Comparison of ENCODE assay signal across 1 cellular context in the genomic region with DNA sequence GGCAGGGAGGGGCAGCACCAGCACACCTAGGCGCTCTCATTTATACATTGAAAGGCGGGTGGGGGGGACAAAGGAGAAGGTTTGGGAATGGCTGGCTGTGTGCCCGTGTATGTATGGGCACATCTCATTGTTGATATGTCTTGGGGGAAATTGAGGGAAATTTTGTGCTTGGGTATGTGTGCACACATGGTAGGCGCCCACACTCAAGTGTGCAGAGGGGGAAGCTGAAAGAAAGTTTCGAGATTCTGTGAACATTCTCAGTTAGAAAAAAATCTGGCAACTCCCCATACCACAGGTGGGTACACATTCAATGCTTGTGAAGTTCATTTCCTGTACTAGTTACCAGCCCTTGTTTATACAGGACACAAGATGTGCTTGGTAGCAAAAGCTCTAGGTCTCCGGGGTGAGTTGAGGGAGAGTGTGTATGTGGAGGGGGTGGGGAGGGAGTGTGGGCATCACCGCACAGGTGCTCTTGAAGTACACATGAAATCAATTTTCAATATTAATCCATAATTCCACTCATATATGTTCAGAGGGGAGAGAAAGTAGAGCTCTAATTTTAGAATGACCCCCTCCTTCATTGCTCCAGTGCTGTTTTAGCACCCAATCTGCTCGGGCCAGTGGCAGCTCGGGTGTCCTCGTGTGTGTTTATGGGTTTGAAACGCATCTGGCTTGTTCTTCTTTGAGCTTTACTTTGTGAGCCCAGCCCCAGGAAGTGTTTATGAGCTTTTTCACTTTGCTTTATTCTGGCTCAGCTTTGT.
TF ChIP-seq lines count a peak whose summit lies in the region.

No MANE protein-coding gene starts in this region.

TF ChIP-seq in GM12878, 131 proteins besides CTCF, POLR2A, EP300 and RAD21 (continued from another document and continues in another):
- TF ChIP-seq, protein P1, sequence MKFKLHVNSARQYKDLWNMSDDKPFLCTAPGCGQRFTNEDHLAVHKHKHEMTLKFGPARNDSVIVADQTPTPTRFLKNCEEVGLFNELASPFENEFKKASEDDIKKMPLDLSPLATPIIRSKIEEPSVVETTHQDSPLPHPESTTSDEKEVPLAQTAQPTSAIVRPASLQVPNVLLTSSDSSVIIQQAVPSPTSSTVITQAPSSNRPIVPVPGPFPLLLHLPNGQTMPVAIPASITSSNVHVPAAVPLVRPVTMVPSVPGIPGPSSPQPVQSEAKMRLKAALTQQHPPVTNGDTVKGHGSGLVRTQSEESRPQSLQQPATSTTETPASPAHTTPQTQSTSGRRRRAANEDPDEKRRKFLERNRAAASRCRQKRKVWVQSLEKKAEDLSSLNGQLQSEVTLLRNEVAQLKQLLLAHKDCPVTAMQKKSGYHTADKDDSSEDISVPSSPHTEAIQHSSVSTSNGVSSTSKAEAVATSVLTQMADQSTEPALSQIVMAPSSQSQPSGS (IDR thresholded peaks at IDR 0.05; ENCODE audit: low read length): peak; percentile 62; the same call in 1 of the 2 replicates
- no peak for TF ChIP-seq RAD51 (IDR thresholded peaks at IDR 0.05)
- peak; percentile 85 for TF ChIP-seq FOXM1 (IDR thresholded peaks at IDR 0.05; ENCODE audit: low read depth, low read length)
- TF ChIP-seq CREM (IDR thresholded peaks at IDR 0.05; ENCODE audit: low read depth): 0 out of 2 replicates have a peak, but pooled peaks have one; percentile 35
- TF ChIP-seq ESRRA (IDR thresholded peaks at IDR 0.05; ENCODE audit: low read length): no peak
- TF ChIP-seq RBBP5 (conservative IDR thresholded peaks at IDR 0.05): no peak
- TF ChIP-seq SIX5 (IDR thresholded peaks at IDR 0.05; ENCODE audit: low read depth, low read length, severe bottlenecking): no peak
- no peak for TF ChIP-seq ZNF622 (IDR thresholded peaks at IDR 0.05)
- peak; percentile 44; the same call in 1 of the 2 replicates for TF ChIP-seq ATF7 (IDR thresholded peaks at IDR 0.05; ENCODE audit: low read depth)
- TF ChIP-seq, protein P2, sequence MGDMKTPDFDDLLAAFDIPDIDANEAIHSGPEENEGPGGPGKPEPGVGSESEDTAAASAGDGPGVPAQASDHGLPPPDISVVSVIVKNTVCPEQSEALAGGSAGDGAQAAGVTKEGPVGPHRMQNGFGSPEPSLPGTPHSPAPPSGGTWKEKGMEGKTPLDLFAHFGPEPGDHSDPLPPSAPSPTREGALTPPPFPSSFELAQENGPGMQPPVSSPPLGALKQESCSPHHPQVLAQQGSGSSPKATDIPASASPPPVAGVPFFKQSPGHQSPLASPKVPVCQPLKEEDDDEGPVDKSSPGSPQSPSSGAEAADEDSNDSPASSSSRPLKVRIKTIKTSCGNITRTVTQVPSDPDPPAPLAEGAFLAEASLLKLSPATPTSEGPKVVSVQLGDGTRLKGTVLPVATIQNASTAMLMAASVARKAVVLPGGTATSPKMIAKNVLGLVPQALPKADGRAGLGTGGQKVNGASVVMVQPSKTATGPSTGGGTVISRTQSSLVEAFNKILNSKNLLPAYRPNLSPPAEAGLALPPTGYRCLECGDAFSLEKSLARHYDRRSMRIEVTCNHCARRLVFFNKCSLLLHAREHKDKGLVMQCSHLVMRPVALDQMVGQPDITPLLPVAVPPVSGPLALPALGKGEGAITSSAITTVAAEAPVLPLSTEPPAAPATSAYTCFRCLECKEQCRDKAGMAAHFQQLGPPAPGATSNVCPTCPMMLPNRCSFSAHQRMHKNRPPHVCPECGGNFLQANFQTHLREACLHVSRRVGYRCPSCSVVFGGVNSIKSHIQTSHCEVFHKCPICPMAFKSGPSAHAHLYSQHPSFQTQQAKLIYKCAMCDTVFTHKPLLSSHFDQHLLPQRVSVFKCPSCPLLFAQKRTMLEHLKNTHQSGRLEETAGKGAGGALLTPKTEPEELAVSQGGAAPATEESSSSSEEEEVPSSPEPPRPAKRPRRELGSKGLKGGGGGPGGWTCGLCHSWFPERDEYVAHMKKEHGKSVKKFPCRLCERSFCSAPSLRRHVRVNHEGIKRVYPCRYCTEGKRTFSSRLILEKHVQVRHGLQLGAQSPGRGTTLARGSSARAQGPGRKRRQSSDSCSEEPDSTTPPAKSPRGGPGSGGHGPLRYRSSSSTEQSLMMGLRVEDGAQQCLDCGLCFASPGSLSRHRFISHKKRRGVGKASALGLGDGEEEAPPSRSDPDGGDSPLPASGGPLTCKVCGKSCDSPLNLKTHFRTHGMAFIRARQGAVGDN (IDR thresholded peaks at IDR 0.05): no peak; the same call in none of the 2 replicates
- no peak for TF ChIP-seq YBX1 (IDR thresholded peaks at IDR 0.05)
- no peak for TF ChIP-seq MYB (IDR thresholded peaks at IDR 0.05; ENCODE audit: borderline replicate concordance, low read depth, low read length)
- peak; percentile 12; the same call in 1 of the 2 replicates for TF ChIP-seq TAF1 (IDR thresholded peaks at IDR 0.05; ENCODE audit: borderline replicate concordance, low read depth, low read length)
- TF ChIP-seq DPF2 (IDR thresholded peaks at IDR 0.05): peak; percentile 72; the same call in 1 of the 2 replicates
- TF ChIP-seq MEF2B (IDR thresholded peaks at IDR 0.05; ENCODE audit: partially characterized antibody, poor library complexity, severe bottlenecking): peak; percentile 40
- TF ChIP-seq SIN3A (IDR thresholded peaks at IDR 0.05; ENCODE audit: low read depth, low read length): peak; percentile 74; the same call in 1 of the 2 replicates
- TF ChIP-seq SRF (IDR thresholded peaks at IDR 0.05; ENCODE audit: low read depth in 2 of 2, low read length in 2 of 2): no peak
- 0 out of 2 replicates have a peak, but pooled peaks have one; percentile 85 for TF ChIP-seq STAT3 (IDR thresholded peaks at IDR 0.05; ENCODE audit: low read depth, low read length)
- TF ChIP-seq ZBED1 (IDR thresholded peaks at IDR 0.05; ENCODE audit: borderline replicate concordance): peak; percentile 34; the same call in 1 of the 2 replicates
- no peak for TF ChIP-seq NR2F1 (conservative IDR thresholded peaks at IDR 0.05)
- peak; percentile 35; the same call in 1 of the 2 replicates for TF ChIP-seq SMC3 (IDR thresholded peaks at IDR 0.05; ENCODE audit: borderline replicate concordance, low read length)
- no peak for TF ChIP-seq ZNF24 (IDR thresholded peaks at IDR 0.05)
- TF ChIP-seq MTA2 (IDR thresholded peaks at IDR 0.05; ENCODE audit: low read depth): peak; percentile 62
- TF ChIP-seq WRNIP1 (IDR thresholded peaks at IDR 0.05; ENCODE audit: borderline replicate concordance, low read depth, low read length): 0 out of 2 replicates have a peak, but pooled peaks have one; percentile 70
- no peak for TF ChIP-seq SP1 (IDR thresholded peaks at IDR 0.05; ENCODE audit: low read depth, low read length)
- peak; percentile 72; the same call in 1 of the 2 replicates for TF ChIP-seq CHD2 (IDR thresholded peaks at IDR 0.05; ENCODE audit: borderline replicate concordance, low read depth, low read length)
- TF ChIP-seq, protein P3, sequence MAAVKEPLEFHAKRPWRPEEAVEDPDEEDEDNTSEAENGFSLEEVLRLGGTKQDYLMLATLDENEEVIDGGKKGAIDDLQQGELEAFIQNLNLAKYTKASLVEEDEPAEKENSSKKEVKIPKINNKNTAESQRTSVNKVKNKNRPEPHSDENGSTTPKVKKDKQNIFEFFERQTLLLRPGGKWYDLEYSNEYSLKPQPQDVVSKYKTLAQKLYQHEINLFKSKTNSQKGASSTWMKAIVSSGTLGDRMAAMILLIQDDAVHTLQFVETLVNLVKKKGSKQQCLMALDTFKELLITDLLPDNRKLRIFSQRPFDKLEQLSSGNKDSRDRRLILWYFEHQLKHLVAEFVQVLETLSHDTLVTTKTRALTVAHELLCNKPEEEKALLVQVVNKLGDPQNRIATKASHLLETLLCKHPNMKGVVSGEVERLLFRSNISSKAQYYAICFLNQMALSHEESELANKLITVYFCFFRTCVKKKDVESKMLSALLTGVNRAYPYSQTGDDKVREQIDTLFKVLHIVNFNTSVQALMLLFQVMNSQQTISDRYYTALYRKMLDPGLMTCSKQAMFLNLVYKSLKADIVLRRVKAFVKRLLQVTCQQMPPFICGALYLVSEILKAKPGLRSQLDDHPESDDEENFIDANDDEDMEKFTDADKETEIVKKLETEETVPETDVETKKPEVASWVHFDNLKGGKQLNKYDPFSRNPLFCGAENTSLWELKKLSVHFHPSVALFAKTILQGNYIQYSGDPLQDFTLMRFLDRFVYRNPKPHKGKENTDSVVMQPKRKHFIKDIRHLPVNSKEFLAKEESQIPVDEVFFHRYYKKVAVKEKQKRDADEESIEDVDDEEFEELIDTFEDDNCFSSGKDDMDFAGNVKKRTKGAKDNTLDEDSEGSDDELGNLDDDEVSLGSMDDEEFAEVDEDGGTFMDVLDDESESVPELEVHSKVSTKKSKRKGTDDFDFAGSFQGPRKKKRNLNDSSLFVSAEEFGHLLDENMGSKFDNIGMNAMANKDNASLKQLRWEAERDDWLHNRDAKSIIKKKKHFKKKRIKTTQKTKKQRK (IDR thresholded peaks at IDR 0.05; ENCODE audit: low read depth, low read length): no peak
- TF ChIP-seq, protein P4, sequence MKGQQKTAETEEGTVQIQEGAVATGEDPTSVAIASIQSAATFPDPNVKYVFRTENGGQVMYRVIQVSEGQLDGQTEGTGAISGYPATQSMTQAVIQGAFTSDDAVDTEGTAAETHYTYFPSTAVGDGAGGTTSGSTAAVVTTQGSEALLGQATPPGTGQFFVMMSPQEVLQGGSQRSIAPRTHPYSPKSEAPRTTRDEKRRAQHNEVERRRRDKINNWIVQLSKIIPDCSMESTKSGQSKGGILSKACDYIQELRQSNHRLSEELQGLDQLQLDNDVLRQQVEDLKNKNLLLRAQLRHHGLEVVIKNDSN (IDR thresholded peaks at IDR 0.05; ENCODE audit: borderline replicate concordance, extremely low read length, insufficient read depth, low read depth, low read length): no peak
- 0 out of 2 replicates have a peak, but pooled peaks have one; percentile 55 for TF ChIP-seq GATAD2B (conservative IDR thresholded peaks at IDR 0.05; ENCODE audit: low read depth)
- TF ChIP-seq, protein P5, sequence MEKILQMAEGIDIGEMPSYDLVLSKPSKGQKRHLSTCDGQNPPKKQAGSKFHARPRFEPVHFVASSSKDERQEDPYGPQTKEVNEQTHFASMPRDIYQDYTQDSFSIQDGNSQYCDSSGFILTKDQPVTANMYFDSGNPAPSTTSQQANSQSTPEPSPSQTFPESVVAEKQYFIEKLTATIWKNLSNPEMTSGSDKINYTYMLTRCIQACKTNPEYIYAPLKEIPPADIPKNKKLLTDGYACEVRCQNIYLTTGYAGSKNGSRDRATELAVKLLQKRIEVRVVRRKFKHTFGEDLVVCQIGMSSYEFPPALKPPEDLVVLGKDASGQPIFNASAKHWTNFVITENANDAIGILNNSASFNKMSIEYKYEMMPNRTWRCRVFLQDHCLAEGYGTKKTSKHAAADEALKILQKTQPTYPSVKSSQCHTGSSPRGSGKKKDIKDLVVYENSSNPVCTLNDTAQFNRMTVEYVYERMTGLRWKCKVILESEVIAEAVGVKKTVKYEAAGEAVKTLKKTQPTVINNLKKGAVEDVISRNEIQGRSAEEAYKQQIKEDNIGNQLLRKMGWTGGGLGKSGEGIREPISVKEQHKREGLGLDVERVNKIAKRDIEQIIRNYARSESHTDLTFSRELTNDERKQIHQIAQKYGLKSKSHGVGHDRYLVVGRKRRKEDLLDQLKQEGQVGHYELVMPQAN (conservative IDR thresholded peaks at IDR 0.05): no peak
- TF ChIP-seq, protein P6, sequence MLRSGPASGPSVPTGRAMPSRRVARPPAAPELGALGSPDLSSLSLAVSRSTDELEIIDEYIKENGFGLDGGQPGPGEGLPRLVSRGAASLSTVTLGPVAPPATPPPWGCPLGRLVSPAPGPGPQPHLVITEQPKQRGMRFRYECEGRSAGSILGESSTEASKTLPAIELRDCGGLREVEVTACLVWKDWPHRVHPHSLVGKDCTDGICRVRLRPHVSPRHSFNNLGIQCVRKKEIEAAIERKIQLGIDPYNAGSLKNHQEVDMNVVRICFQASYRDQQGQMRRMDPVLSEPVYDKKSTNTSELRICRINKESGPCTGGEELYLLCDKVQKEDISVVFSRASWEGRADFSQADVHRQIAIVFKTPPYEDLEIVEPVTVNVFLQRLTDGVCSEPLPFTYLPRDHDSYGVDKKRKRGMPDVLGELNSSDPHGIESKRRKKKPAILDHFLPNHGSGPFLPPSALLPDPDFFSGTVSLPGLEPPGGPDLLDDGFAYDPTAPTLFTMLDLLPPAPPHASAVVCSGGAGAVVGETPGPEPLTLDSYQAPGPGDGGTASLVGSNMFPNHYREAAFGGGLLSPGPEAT (IDR thresholded peaks at IDR 0.05; ENCODE audit: low read depth): peak; percentile 76
- TF ChIP-seq, protein P7, sequence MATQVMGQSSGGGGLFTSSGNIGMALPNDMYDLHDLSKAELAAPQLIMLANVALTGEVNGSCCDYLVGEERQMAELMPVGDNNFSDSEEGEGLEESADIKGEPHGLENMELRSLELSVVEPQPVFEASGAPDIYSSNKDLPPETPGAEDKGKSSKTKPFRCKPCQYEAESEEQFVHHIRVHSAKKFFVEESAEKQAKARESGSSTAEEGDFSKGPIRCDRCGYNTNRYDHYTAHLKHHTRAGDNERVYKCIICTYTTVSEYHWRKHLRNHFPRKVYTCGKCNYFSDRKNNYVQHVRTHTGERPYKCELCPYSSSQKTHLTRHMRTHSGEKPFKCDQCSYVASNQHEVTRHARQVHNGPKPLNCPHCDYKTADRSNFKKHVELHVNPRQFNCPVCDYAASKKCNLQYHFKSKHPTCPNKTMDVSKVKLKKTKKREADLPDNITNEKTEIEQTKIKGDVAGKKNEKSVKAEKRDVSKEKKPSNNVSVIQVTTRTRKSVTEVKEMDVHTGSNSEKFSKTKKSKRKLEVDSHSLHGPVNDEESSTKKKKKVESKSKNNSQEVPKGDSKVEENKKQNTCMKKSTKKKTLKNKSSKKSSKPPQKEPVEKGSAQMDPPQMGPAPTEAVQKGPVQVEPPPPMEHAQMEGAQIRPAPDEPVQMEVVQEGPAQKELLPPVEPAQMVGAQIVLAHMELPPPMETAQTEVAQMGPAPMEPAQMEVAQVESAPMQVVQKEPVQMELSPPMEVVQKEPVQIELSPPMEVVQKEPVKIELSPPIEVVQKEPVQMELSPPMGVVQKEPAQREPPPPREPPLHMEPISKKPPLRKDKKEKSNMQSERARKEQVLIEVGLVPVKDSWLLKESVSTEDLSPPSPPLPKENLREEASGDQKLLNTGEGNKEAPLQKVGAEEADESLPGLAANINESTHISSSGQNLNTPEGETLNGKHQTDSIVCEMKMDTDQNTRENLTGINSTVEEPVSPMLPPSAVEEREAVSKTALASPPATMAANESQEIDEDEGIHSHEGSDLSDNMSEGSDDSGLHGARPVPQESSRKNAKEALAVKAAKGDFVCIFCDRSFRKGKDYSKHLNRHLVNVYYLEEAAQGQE (IDR thresholded peaks at IDR 0.05; ENCODE audit: low read depth, low read length): no peak
- TF ChIP-seq NRF1 (conservative IDR thresholded peaks at IDR 0.05; ENCODE audit: low read depth, low read length): no peak
- peak; percentile 12 for TF ChIP-seq KLF5 (IDR thresholded peaks at IDR 0.05; ENCODE audit: partially characterized antibody)
- TF ChIP-seq TCF3 (IDR thresholded peaks at IDR 0.05; ENCODE audit: borderline replicate concordance, insufficient read depth, low read depth, low read length): 0 out of 2 replicates have a peak, but pooled peaks have one; percentile 40
- peak in 1 of 2 experiments; percentile 59; a peak in 1 of 4 replicates for TF ChIP-seq ETV6 (conservative IDR thresholded peaks at IDR 0.05 in 1 of 2, IDR thresholded peaks at IDR 0.05 in 1 of 2; ENCODE audit: borderline replicate concordance in 1 of 2, low read depth in 1 of 2)
